Comparison of ENCODE assay signal across 35 cellular contexts in genomic region chr1:213874789-213875188, GRCh38.
"Had no signal": no experiment of that assay in that cellular context is flagged by ENCODE, and none has a peak within 500 bp of the region (broad histone marks: within the 10 kb centered on the region; RNA-seq: fewer than 3 reads in every experiment).

No MANE protein-coding gene starts in this region.

- H3K36me3 ChIP-seq: MG63 had no signal

- H3K4me3 ChIP-seq: MG63 had no signal

- H3K27ac ChIP-seq: KMS-11 had no signal

- H3K9me3 ChIP-seq: MG63 had no signal

- H3K27me3 ChIP-seq: MG63 had no signal

- H3K9ac ChIP-seq: KMS-11 had no signal

- DNase-seq: Karpas-422, Kasumi-1, KG1, MG63, MM.1S, MV-4-11, NCI-H1048, NCI-H1092, NCI-H1092 treated with DMSO at 0.1 percent for 48 hours, NCI-H1105, NCI-H1105 treated with DMSO at 0.1 percent for 48 hours, NCI-H1417, NCI-H1417 treated with DMSO at 0.1 percent for 48 hours, NCI-H1436, NCI-H1436 treated with DMSO at 0.1 percent for 48 hours, NCI-H146, NCI-H1694, NCI-H1694 treated with DMSO at 0.1 percent for 48 hours, NCI-H187, NCI-H187 treated with DMSO at 0.1 percent for 48 hours, NCI-H1930, NCI-H2029, NCI-H2029 treated with DMSO at 0.1 percent for 48 hours, NCI-H2081, NCI-H2081 treated with DMSO at 0.1 percent for 48 hours, NCI-H2107, NCI-H2171, NCI-H2171 treated with DMSO at 0.1 percent for 48 hours, NCI-H2227 treated with DMSO at 0.1 percent for 48 hours, NCI-H226, NCI-H345, NCI-H446, NCI-H446 treated with DMSO at 0.1 percent for 48 hours, NCI-H510A had no signal
